8 cellular contexts compared by ENCODE assay signal in genomic region chr6:41734666-41735426, GRCh38.
DNase-seq lines count a peak whose midpoint lies in the region; ATAC-seq lines count a peak whose summit lies in the region.

No MANE protein-coding gene starts in this region.

- peak; percentile 14 for ATAC-seq in GM19025 (IDR thresholded peaks at IDR 0.05; ENCODE audit: low read depth, unreplicated experiment)
- peak; percentile 8 for ATAC-seq in HG03378 (IDR thresholded peaks at IDR 0.05; ENCODE audit: unreplicated experiment)

- DNase-seq in AG20443 (ENCODE audit: low spot score) (peak; percentile 90), NOMO-1 treated with dmso at 0.1 percent for 144 hours (lab: John Stamatoyannopoulos, UW; ENCODE audit: unreplicated experiment) (peak; percentile 38), activated T-cell treated with anti-CD3 and anti-CD28 coated beads for 4 hours (peak; percentile 52), epidermal melanocyte (ENCODE audit: insufficient read length, low spot score) (peak; percentile 80), midbrain (lab: John Stamatoyannopoulos, UW) (peak; percentile 88)
- DNase-seq in stimulated activated CD8-positive, alpha-beta memory T cell treated with anti-CD3 and anti-CD28 coated beads, Interleukin-15, amount 100 ng/mL, for 4 hours (ENCODE audit: low read depth in 2 of 2), result peak; percentile 31 to 55

Comparison
In these comparisons a context has a peak if more than half of its experiments do, and no peak if none do; other contexts are left out.
1. Peak in every context shown above with its lines: DNase-seq and ATAC-seq.
2. DNase-seq: peak in every context shown above with its lines; median percentile 90 in AG20443; 88 in midbrain; 80 in epidermal melanocyte; 52 in activated T-cell treated with anti-CD3 and anti-CD28 coated beads for 4 hours; 43 in stimulated activated CD8-positive, alpha-beta memory T cell treated with anti-CD3 and anti-CD28 coated beads, Interleukin-15, amount 100 ng/mL, for 4 hours; 38 in NOMO-1 treated with dmso at 0.1 percent for 144 hours.